ENCODE assay signal across 29 cellular contexts in genomic region chr7:32150589-32150988, GRCh38.
"Had no signal": no experiment of that assay in that cellular context is flagged by ENCODE, and none has a peak within 500 bp of the region (broad histone marks: within the 10 kb centered on the region; RNA-seq: fewer than 3 reads in every experiment).

No MANE protein-coding gene starts in this region.

- ATAC-seq: left lobe of liver; mucosa of descending colon; natural killer cell treated with Interleukin-12 subunit alpha and Interleukin-12 subunit beta and Interleukin-15 and Interleukin-18, amount 100 ng/mL, for 72 hours; pancreas; sciatic nerve; stimulated activated naive CD8-positive, alpha-beta T cell treated with anti-CD3 and anti-CD28 coated beads, Interleukin-15, amount 100 ng/mL, for 72 hours had no signal

- H3K36me3 ChIP-seq: esophagus squamous epithelium, neutrophil, pancreas, suprapubic skin, transverse colon, vagina had no signal

- DNase-seq: dermis blood vessel endothelial cell; effector memory CD4-positive, alpha-beta T cell; erythroblast; esophagus squamous epithelium; foreskin melanocyte; glutamatergic neuron; kidney; mesenchymal stem cell; mucosa of descending colon; naive B cell; pancreas; retina; stimulated activated CD4-positive, alpha-beta T cell treated with anti-CD3 and anti-CD28 coated beads, Interleukin-12 subunit alpha, Interleukin-12 subunit beta, amount 100 ng/mL, for 4 hours; stimulated activated CD4-positive, alpha-beta T cell treated with anti-CD3 and anti-CD28 coated beads, Interleukin-1b, Interleukin-23, amount 100 ng/mL, for 48 hours; stimulated activated CD4-positive, alpha-beta T cell treated with anti-CD3 and anti-CD28 coated beads, Interleukin-4, amount 100 ng/mL, for 1 hour; stimulated activated CD8-positive, alpha-beta memory T cell treated with anti-CD3 and anti-CD28 coated beads, Interleukin-4, amount 100 ng/mL, for 48 hours; stimulated activated naive CD4-positive, alpha-beta T cell; stimulated activated naive CD8-positive, alpha-beta T cell treated with anti-CD3 and anti-CD28 coated beads, Interleukin-15, amount 100 ng/mL, for 72 hours; transverse colon had no signal

- H3K27me3 ChIP-seq: esophagus squamous epithelium, neutrophil, pancreas, suprapubic skin, transverse colon, vagina had no signal

- H3K9me3 Mint-ChIP-seq: stimulated activated naive CD8-positive, alpha-beta T cell treated with anti-CD3 and anti-CD28 coated beads, Interleukin-15, amount 100 ng/mL, for 72 hours had no signal

- H3K27me3 Mint-ChIP-seq: naive B cell; natural killer cell treated with Interleukin-12 subunit alpha and Interleukin-12 subunit beta and Interleukin-15 and Interleukin-18, amount 100 ng/mL, for 72 hours; stimulated activated naive CD8-positive, alpha-beta T cell treated with anti-CD3 and anti-CD28 coated beads, Interleukin-15, amount 100 ng/mL, for 72 hours had no signal

- H3K4me3 Mint-ChIP-seq: mesothelial cell of epicardium; naive B cell; natural killer cell treated with Interleukin-12 subunit alpha and Interleukin-12 subunit beta and Interleukin-15 and Interleukin-18, amount 100 ng/mL, for 72 hours; neural crest cell; stimulated activated naive CD8-positive, alpha-beta T cell treated with anti-CD3 and anti-CD28 coated beads, Interleukin-15, amount 100 ng/mL, for 72 hours had no signal

- H3K36me3 Mint-ChIP-seq: mesothelial cell of epicardium; naive B cell; natural killer cell treated with Interleukin-12 subunit alpha and Interleukin-12 subunit beta and Interleukin-15 and Interleukin-18, amount 100 ng/mL, for 72 hours had no signal

- H3K27ac Mint-ChIP-seq: mesothelial cell of epicardium; naive B cell; natural killer cell treated with Interleukin-12 subunit alpha and Interleukin-12 subunit beta and Interleukin-15 and Interleukin-18, amount 100 ng/mL, for 72 hours; stimulated activated naive CD8-positive, alpha-beta T cell treated with anti-CD3 and anti-CD28 coated beads, Interleukin-15, amount 100 ng/mL, for 72 hours had no signal

- H3K9me3 ChIP-seq: esophagus squamous epithelium, mucosa of descending colon, neutrophil, pancreas, suprapubic skin, transverse colon, vagina had no signal

- H3K4me1 Mint-ChIP-seq: mesothelial cell of epicardium; naive B cell; neural crest cell; stimulated activated naive CD8-positive, alpha-beta T cell treated with anti-CD3 and anti-CD28 coated beads, Interleukin-15, amount 100 ng/mL, for 72 hours had no signal

- H3K4me3 ChIP-seq: coronary artery, esophagus squamous epithelium, mucosa of descending colon, pancreas, smooth muscle cell, suprapubic skin, transverse colon, vagina had no signal

- H3K4me1 ChIP-seq: pancreas, suprapubic skin, transverse colon, vagina had no signal

- H3K4me2 ChIP-seq: smooth muscle cell had no signal

- H3K27ac ChIP-seq: coronary artery, esophagus squamous epithelium, neutrophil, pancreas, suprapubic skin, transverse colon, vagina had no signal
